In the genomic region with DNA sequence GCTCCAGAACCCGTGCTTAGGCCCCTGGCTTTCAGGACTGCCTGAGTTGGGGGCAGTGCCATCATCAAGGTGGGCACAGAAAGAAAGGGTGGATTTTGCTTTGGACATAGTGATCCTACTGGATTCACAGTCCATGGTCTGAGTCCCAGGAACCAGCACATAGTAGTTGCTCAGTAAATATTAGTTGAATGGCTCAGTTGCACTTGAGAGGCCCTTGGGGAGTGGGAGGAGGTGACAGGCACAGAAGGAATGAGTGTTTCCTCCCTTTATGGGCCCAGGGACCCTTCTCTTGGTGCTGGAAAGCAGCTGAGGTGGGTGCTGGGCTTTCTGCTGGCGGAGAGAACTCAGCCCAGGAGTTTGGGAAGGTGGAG, we compare ENCODE assay signal across 10 cellular contexts. TPM values are rescaled to one million over a fixed set of nuclear protein-coding genes. Genes with fewer than 3 reads are reported as not detected.
DNase-seq lines count a peak whose midpoint lies in the region; ATAC-seq, FAIRE-seq and TF ChIP-seq lines count a peak whose summit lies in the region.
"Had no signal": no experiment of that assay in that cellular context is flagged by ENCODE, and none has a peak within 500 bp of the region (broad histone marks: within the 10 kb centered on the region; RNA-seq: fewer than 3 reads in every experiment).

No MANE protein-coding gene starts in this region.

- peaks cover 5% of the 10 kb centered on the region for H3K36me3 Mint-ChIP-seq in osteocyte (ENCODE audit: unreplicated experiment)

- H3K23ac ChIP-seq in H1 (ENCODE audit: insufficient read length), result no peak overlapping the region

- no peak overlapping the region for H3K4me3 Mint-ChIP-seq in osteocyte (ENCODE audit: unreplicated experiment)

- no peaks in the 10 kb centered on the region for H3K27me3 ChIP-seq in ACC112 (ENCODE audit: insufficient read depth, low read length)
- peaks cover 0 to 14% (median 6%) of the 10 kb centered on the region in 4 experiments; a peak in 3 of 7 replicates for H3K27me3 ChIP-seq in H1 (replicated peaks in 1 of 4; ENCODE audit: control insufficient read depth in 3 of 4, extremely low read depth in 1 of 4, insufficient read depth in 3 of 4, low read length in 3 of 4)

- H4K5ac ChIP-seq in H1 (ENCODE audit: insufficient read length, low read depth, low read length), result no peak overlapping the region

- TF ChIP-seq CTCF in H1 (IDR thresholded peaks at IDR 0.05; ENCODE audit: control extremely low read depth in 1 of 3, insufficient read depth in 1 of 3, low read depth in 1 of 3, low read length in 3 of 3), result no peak
- TF ChIP-seq CTCF in osteocyte (IDR thresholded peaks at IDR 0.05), result no peak

- H3K18ac ChIP-seq in H1 (ENCODE audit: extremely low read depth, low read length), result no peak overlapping the region

- H3K14ac ChIP-seq in H1 (ENCODE audit: insufficient read length), result no peak overlapping the region

- H3K79me2 ChIP-seq in ACC112 (ENCODE audit: control insufficient read depth, insufficient read depth, low read length, unreplicated experiment) (peaks cover 58% of the 10 kb centered on the region), H1 (ENCODE audit: control insufficient read depth in 1 of 2, insufficient read depth in 2 of 2, low read length in 2 of 2) (no peaks in the 10 kb centered on the region)

- TF ChIP-seq POLR2A in H1 (IDR thresholded peaks at IDR 0.05; ENCODE audit: control extremely low read depth in 1 of 2, low read depth in 2 of 2, low read length in 2 of 2), result no peak

- no peak overlapping the region for H2AFZ ChIP-seq in ACC112 (ENCODE audit: low read length, unreplicated experiment)
- H2AFZ ChIP-seq in H1 (ENCODE audit: low read length), result no peak overlapping the region

- POLR2A ChIA-PET in H1 (lab: Charles Lee; ENCODE audit: partially characterized antibody), result interaction anchor here (1.7 to 10.7 kb wide), 2 partner anchors 10 to 16 kb away, joined by 6 to 91 read pairs; partner anchors contain the start of gene ARHGEF17

- CTCF ChIA-PET in H1 (lab: Charles Lee; ENCODE audit: partially characterized antibody), result interaction anchor here (0.5 to 25.1 kb wide), 8 partner anchors 13 to 462 kb away, joined by 3 to 383 read pairs (median 4); partner anchors contain the start of gene ARHGEF17

- H2BK15ac ChIP-seq in H1 (ENCODE audit: low read length), result no peak overlapping the region; the same call in 1 of the 2 replicates

- H2BK12ac ChIP-seq in H1 (ENCODE audit: low read depth, low read length), result 0 out of 2 replicates have a peak overlapping the region, but pooled peaks have one; percentile 77

- H3K9ac ChIP-seq in H1 (replicated peaks in 1 of 4; ENCODE audit: extremely low read depth in 1 of 4, low read depth in 3 of 4, low read length in 3 of 4), result no peak overlapping the region

- H3K79me1 ChIP-seq in H1 (ENCODE audit: low read depth, low read length), result 0 out of 2 replicates have a peak, but pooled peaks cover 3% of the 10 kb centered on the region

- no peak for TF ChIP-seq RAD21 in H1 (IDR thresholded peaks at IDR 0.05 in 1 of 2, conservative IDR thresholded peaks at IDR 0.05 in 1 of 2; ENCODE audit: low read depth in 2 of 2, low read length in 2 of 2)

- peaks cover 87% of the 10 kb centered on the region for H3K4me1 Mint-ChIP-seq in osteocyte (ENCODE audit: unreplicated experiment)

- no peak for TF ChIP-seq EP300 in H1 (IDR thresholded peaks at IDR 0.05; ENCODE audit: borderline replicate concordance in 1 of 2, low read depth in 2 of 2, low read length in 2 of 2)

- 0 out of 2 replicates have a peak overlapping the region, but pooled peaks have one; percentile 7 for H2BK5ac ChIP-seq in H1 (ENCODE audit: low read depth, low read length)

- no peaks in the 10 kb centered on the region for H3K9me3 ChIP-seq in H1 (ENCODE audit: insufficient read depth in 2 of 2, low read depth in 1 of 2, low read length in 1 of 2)

- no peaks in the 10 kb centered on the region for H3K23me2 ChIP-seq in H1 (ENCODE audit: low read depth, low read length)

- no peak overlapping the region for H3K4ac ChIP-seq in H1 (replicated peaks; ENCODE audit: insufficient read length, low read depth, low read length)

- ATAC-seq in HG02759 (IDR thresholded peaks at IDR 0.05; ENCODE audit: unreplicated experiment), result peak; percentile 7

- no peaks in the 10 kb centered on the region for H3K36me3 ChIP-seq in ACC112 (ENCODE audit: insufficient read depth, low read length)
- H3K36me3 ChIP-seq in H1 (ENCODE audit: control insufficient read depth in 2 of 4, insufficient read depth in 4 of 4, low read length in 3 of 4), result no peaks in the 10 kb centered on the region

- H3K4me3 ChIP-seq in ACC112 (ENCODE audit: low read depth, low read length), result no peak overlapping the region
- H3K4me3 ChIP-seq in H1 (ENCODE audit: extremely low read depth in 1 of 4, insufficient read depth in 2 of 4, low read depth in 3 of 4, low read length in 4 of 4), result no peak overlapping the region

- H3K4me1 ChIP-seq in ACC112 (ENCODE audit: control insufficient read depth, insufficient read depth, low read length, unreplicated experiment) (peaks cover 80% of the 10 kb centered on the region), H1 (replicated peaks in 1 of 4; ENCODE audit: control insufficient read depth in 3 of 4, insufficient read depth in 4 of 4, low read length in 3 of 4) (peaks cover 15 to 28% (median 20%) of the 10 kb centered on the region in 4 experiments)

- no peak for DNase-seq in H1 (ENCODE audit: low read depth in 1 of 2, low spot score in 2 of 2)
- no peak for DNase-seq in osteocyte (ENCODE audit: extremely low spot score, unreplicated experiment)
- DNase-seq in posterior vena cava (ENCODE audit: low spot score), result no peak
- DNase-seq in superior temporal gyrus (ENCODE audit: extremely low spot score), result no peak
- DNase-seq in pons (ENCODE audit: low spot score), result no peak
- no peak for DNase-seq in AG08395 (ENCODE audit: low spot score)
- DNase-seq: activated CD4-positive, CD25-positive, alpha-beta regulatory T cell; activated naive CD4-positive, alpha-beta T cell treated with Interleukin-2 at 50 U/mL for 16 hours had no signal

- H4K91ac ChIP-seq in H1 (replicated peaks; ENCODE audit: insufficient read length, low read length), result no peak overlapping the region

- no peaks in the 10 kb centered on the region for H3K9me3 Mint-ChIP-seq in osteocyte (ENCODE audit: unreplicated experiment)

- H4K8ac ChIP-seq in H1 (ENCODE audit: extremely low read depth, insufficient read depth, low read length), result no peak overlapping the region

- intact Hi-C loops in posterior vena cava (cut with DNase I), result no loop called here

- peak overlapping the region; percentile 91 for H3K27ac Mint-ChIP-seq in osteocyte (ENCODE audit: unreplicated experiment)

- WGBS in H1 (ENCODE audit: extremely low coverage in 1 of 2, insufficient coverage in 1 of 2, insufficient read length in 1 of 2, insufficient replicate concordance in 2 of 2, low coverage in 1 of 2, low lambda C conversion rate in 2 of 2, missing lambda C conversion rate in 1 of 2), 2 experiments, result 100% methylated on average over 2 of the region's 2 CpGs; no CpG with 5 or more reads in 1 of the 2 experiments

- H3K4me2 ChIP-seq in H1 (ENCODE audit: insufficient read depth in 1 of 2, low read depth in 2 of 2, low read length in 2 of 2), result no peak overlapping the region; a peak in 1 of 4 replicates

- H3K27ac ChIP-seq in ACC112 (ENCODE audit: low read depth, low read length) (peak overlapping the region; percentile 84), H1 (ENCODE audit: low read depth, low read length) (no peak overlapping the region)

- no peak overlapping the region for H2AK5ac ChIP-seq in H1 (ENCODE audit: low read depth, low read length)

- H3K56ac ChIP-seq in H1 (replicated peaks; ENCODE audit: insufficient read length, low read depth, low read length), result no peak overlapping the region

- H2BK20ac ChIP-seq in H1 (ENCODE audit: low read length), result no peak overlapping the region

- no peak overlapping the region for H2BK120ac ChIP-seq in H1 (replicated peaks; ENCODE audit: low read depth, low read length)

- no peak for FAIRE-seq in H1 (lab: Jason Lieb, UNC)

- H3K27me3 Mint-ChIP-seq in osteocyte (ENCODE audit: unreplicated experiment), result no peaks in the 10 kb centered on the region

- peaks cover 5 to 11% of the 10 kb centered on the region in 2 experiments for H4K20me1 ChIP-seq in H1 (replicated peaks in 1 of 2; ENCODE audit: control insufficient read depth in 1 of 2, insufficient read depth in 2 of 2, low read length in 2 of 2)

RNA-seq across cellular contexts. Expression of gene ARHGEF17, which starts 16.6 kb away (rescaled TPM):
- 12.9 and 14.6 TPM in 2 replicates for total RNA-seq in H1 (2021; fragmentation: NEBNext Ultra II Directional; extraction: Animal tissue kit (Norgen Biotek cat#: 25700))
- 11.3 and 23.4 TPM in 2 replicates for polyA plus RNA-seq in H1 (2011; rRNA removed)
- polyA plus RNA-seq in H1 (2011; cell fraction: cytosol; rRNA removed), result 12.4 TPM
- polyA plus RNA-seq in H1 (2011; cell fraction: nucleus; rRNA removed), result 65.2 TPM
- 5.6 to 10.8 TPM (median 10.0 TPM) in 4 replicates for polyA plus RNA-seq in H1 (2012, experiment 1 of 2)
- 7.7 TPM for polyA plus RNA-seq in H1 (2012, experiment 2 of 2)
- 5.6 TPM for polyA plus RNA-seq in H1 (2013, experiment 1 of 2)
- polyA plus RNA-seq in H1 (2013, experiment 2 of 2), result 5.2 TPM
- polyA minus RNA-seq in H1 (2011; rRNA and poly(A)+ RNA removed), result 15.5 and 17.0 TPM in 2 replicates
- 26.9 TPM for polyA minus RNA-seq in H1 (2011; cell fraction: cytosol; rRNA and poly(A)+ RNA removed)
- polyA minus RNA-seq in H1 (2011; cell fraction: nucleus; rRNA and poly(A)+ RNA removed), result 34.7 TPM
- 104 and 105 TPM in 2 replicates for total RNA-seq in osteocyte
- 10 to 100 TPM; 88.6 to 99.1 TPM for total RNA-seq in posterior vena cava

RNA-seq across cellular contexts. Expression of gene RELT, which starts 51.5 kb away (rescaled TPM):
- 5.3 and 5.7 TPM in 2 replicates for total RNA-seq in H1 (2021; fragmentation: NEBNext Ultra II Directional; extraction: Animal tissue kit (Norgen Biotek cat#: 25700))
- polyA plus RNA-seq in H1 (2011; rRNA removed), result 3.4 and 4.4 TPM in 2 replicates
- polyA plus RNA-seq in H1 (2011; cell fraction: cytosol; rRNA removed), result 4.2 TPM
- 12.1 TPM for polyA plus RNA-seq in H1 (2011; cell fraction: nucleus; rRNA removed)
- polyA plus RNA-seq in H1 (2012, experiment 1 of 2), result 2.3 to 5.2 TPM (median 4.2 TPM) in 4 replicates
- 3.3 TPM for polyA plus RNA-seq in H1 (2012, experiment 2 of 2)
- 4.5 TPM for polyA plus RNA-seq in H1 (2013, experiment 1 of 2)
- polyA plus RNA-seq in H1 (2013, experiment 2 of 2), result 4.2 TPM
- 2.4 TPM in 2 replicates for polyA minus RNA-seq in H1 (2011; rRNA and poly(A)+ RNA removed)
- polyA minus RNA-seq in H1 (2011; cell fraction: cytosol; rRNA and poly(A)+ RNA removed), result 4.7 TPM
- 6.6 TPM for polyA minus RNA-seq in H1 (2011; cell fraction: nucleus; rRNA and poly(A)+ RNA removed)
- total RNA-seq in osteocyte (3.3 and 4.1 TPM in 2 replicates), posterior vena cava (10 to 100 TPM in 1 of 2 donors, 1 to 10 TPM in 1; 6.3 to 10.8 TPM)

RNA-seq across cellular contexts. Expression of gene P2RY6, which starts 52.5 kb away (rescaled TPM):
- not detected in 2 replicates for total RNA-seq in H1 (2021; fragmentation: NEBNext Ultra II Directional; extraction: Animal tissue kit (Norgen Biotek cat#: 25700))
- 0.15 and 0.20 TPM in 2 replicates for polyA plus RNA-seq in H1 (2011; rRNA removed)
- polyA plus RNA-seq in H1 (2011; cell fraction: cytosol; rRNA removed), result 0.26 TPM
- 0.13 TPM for polyA plus RNA-seq in H1 (2011; cell fraction: nucleus; rRNA removed)
- polyA plus RNA-seq in H1 (2012, experiment 1 of 2), result 0.09 to 0.11 TPM in 2 of 4 replicates, not detected in the others
- not detected for polyA plus RNA-seq in H1 (2012, experiment 2 of 2)
- polyA plus RNA-seq in H1 (2013, experiment 1 of 2), result 0.18 TPM
- polyA plus RNA-seq in H1 (2013, experiment 2 of 2), result 0.07 TPM
- 0.17 and 0.32 TPM in 2 replicates for polyA minus RNA-seq in H1 (2011; rRNA and poly(A)+ RNA removed)
- polyA minus RNA-seq in H1 (2011; cell fraction: cytosol; rRNA and poly(A)+ RNA removed), result not detected
- polyA minus RNA-seq in H1 (2011; cell fraction: nucleus; rRNA and poly(A)+ RNA removed), result not detected
- total RNA-seq in osteocyte (not detected in 2 replicates), posterior vena cava (1 to 10 TPM; 2.5 to 4.9 TPM)
